ENCODE assay signal across 12 cellular contexts in the genomic region with DNA sequence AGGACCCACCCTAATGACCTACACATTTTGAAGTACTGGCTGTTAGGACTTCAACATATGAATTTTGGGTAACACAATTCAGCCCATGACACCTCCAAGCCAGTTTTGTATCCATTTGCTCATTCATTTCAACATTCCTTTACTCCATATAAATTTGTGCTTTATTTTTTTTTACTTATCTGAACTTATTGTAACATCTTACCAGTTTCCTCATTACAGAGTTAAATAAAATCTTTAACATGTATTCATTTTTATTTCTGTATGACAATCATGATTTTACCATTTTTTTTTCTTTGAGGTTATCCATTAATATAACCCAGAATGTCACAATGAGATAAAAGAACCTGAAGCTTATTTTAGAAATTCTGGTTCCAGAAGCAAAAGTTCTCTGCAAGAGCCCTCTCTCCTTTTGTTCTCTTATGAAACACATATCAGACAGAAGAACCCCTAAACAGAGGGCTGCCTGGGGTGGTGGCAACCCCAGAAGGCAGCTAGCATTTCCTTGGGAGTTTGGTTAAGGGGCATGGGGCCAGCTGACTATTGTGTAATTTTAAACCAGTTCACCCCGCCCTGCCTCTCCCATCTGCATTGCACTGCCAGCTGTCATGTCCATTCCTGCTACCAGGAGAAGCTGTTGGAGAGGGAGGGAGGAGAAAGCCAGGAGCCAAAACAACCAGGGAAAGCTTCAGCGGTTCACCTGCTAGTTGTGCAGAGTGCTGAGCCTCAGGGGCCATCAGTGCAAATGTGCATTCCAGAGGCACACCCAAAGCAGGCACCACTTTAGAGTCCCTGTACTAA. TPM values are rescaled to one million over a fixed set of nuclear protein-coding genes. Genes with fewer than 3 reads are reported as not detected.
DNase-seq lines count a peak whose midpoint lies in the region; ATAC-seq, FAIRE-seq and TF ChIP-seq lines count a peak whose summit lies in the region.
"Had no signal": no experiment of that assay in that cellular context is flagged by ENCODE, and none has a peak within 500 bp of the region (broad histone marks: within the 10 kb centered on the region; RNA-seq: fewer than 3 reads in every experiment).

No MANE protein-coding gene starts in this region.

- no peak overlapping the region for H3K4me3 ChIP-seq in trophoblast cell (ENCODE audit: low read depth, low read length)
- H3K4me3 ChIP-seq: esophagus muscularis mucosa, tibial artery had no signal

- no peak overlapping the region for H4K8ac ChIP-seq in H9 (replicated peaks; ENCODE audit: insufficient read length, low read depth, low read length)
- H4K8ac ChIP-seq in trophoblast cell (ENCODE audit: low read depth, low read length), result no peak overlapping the region

- CTCF ChIA-PET in GM10248 (lab: Yijun Ruan, JAX), result no interaction called here

- H3K36me3 Mint-ChIP-seq in H9 (ENCODE audit: insufficient read depth in 1 of 3, low read depth in 3 of 3), result peaks cover 0 to 6% (median 0%) of the 10 kb centered on the region in 3 experiments; a peak in 2 of 7 replicates
- H3K36me3 Mint-ChIP-seq in naive thymus-derived CD8-positive, alpha-beta T cell, result no peaks in the 10 kb centered on the region

- DNase-seq in H9 (peak; percentile 31), NCI-H226 (peak; percentile 60), trophoblast cell (peak; percentile 88 to 90), GM12892 (ENCODE audit: insufficient read length) (no peak), GM10248 (ENCODE audit: extremely low spot score) (no peak)
- no peak for DNase-seq in naive thymus-derived CD8-positive, alpha-beta T cell
- DNase-seq: activated T-cell treated with anti-CD3 and anti-CD28 coated beads, Interleukin-2, amount 50 U/mL, for 72 hours had no signal

- H3K9ac ChIP-seq in H9 (ENCODE audit: extremely low read depth, insufficient read length, low read length) (no peak overlapping the region), trophoblast cell (ENCODE audit: low read length) (no peak overlapping the region)

- H3K4me2 ChIP-seq in H9 (ENCODE audit: insufficient read depth, insufficient read length, low read length), result no peak overlapping the region
- no peak overlapping the region for H3K4me2 ChIP-seq in trophoblast cell (ENCODE audit: low read length)

- H2BK15ac ChIP-seq in H9 (ENCODE audit: low read depth, low read length), result no peak overlapping the region

- H3K4ac ChIP-seq in H9 (ENCODE audit: low read depth, low read length), result no peak overlapping the region
- no peak overlapping the region for H3K4ac ChIP-seq in trophoblast cell (ENCODE audit: low read depth, low read length)

- no peak for FAIRE-seq in GM12892 (lab: Jason Lieb, UNC)

- peaks cover 28 to 35% of the 10 kb centered on the region in 2 experiments for H3K4me1 Mint-ChIP-seq in H9
- H3K4me1 Mint-ChIP-seq in naive thymus-derived CD8-positive, alpha-beta T cell, result peaks cover 0 to 3% (median 0%) of the 10 kb centered on the region in 4 donors

- no peaks in the 10 kb centered on the region for H3K23me2 ChIP-seq in H9 (ENCODE audit: insufficient read length, low read depth, low read length, poor library complexity, severe bottlenecking)

- H4K5ac ChIP-seq in H9 (ENCODE audit: insufficient read length, low read depth, low read length), result no peak overlapping the region

- H3K4me1 ChIP-seq in H9 (ENCODE audit: insufficient read depth, low read length) (no peaks in the 10 kb centered on the region), trophoblast cell (ENCODE audit: control insufficient read depth in 1 of 2, insufficient read depth in 2 of 2, low read length in 2 of 2) (peaks cover 7 to 9% of the 10 kb centered on the region in 2 experiments)
- H3K4me1 ChIP-seq: tibial artery had no signal

- H3K56ac ChIP-seq in H9 (ENCODE audit: insufficient read length, low read depth, low read length), result no peak overlapping the region

- H4K20me1 ChIP-seq in H9 (ENCODE audit: control insufficient read depth, insufficient read depth, insufficient read length), result no peaks in the 10 kb centered on the region

- H3K27me3 ChIP-seq in H9 (ENCODE audit: insufficient read depth, low read length) (no peaks in the 10 kb centered on the region), trophoblast cell (ENCODE audit: insufficient read depth, low read length) (no peaks in the 10 kb centered on the region)
- H3K27me3 ChIP-seq: esophagus muscularis mucosa, tibial artery had no signal

- no peak overlapping the region for H2BK12ac ChIP-seq in H9 (ENCODE audit: insufficient read length, low read depth, low read length)
- no peak overlapping the region for H2BK12ac ChIP-seq in trophoblast cell (ENCODE audit: low read length)

- H2AFZ ChIP-seq in H9 (ENCODE audit: low read length) (no peak overlapping the region), trophoblast cell (ENCODE audit: insufficient read depth, low read length, poor library complexity) (no peak overlapping the region)

- H4K12ac ChIP-seq in trophoblast cell (ENCODE audit: low read depth, low read length), result no peak overlapping the region

- no peaks in the 10 kb centered on the region for H3K9me3 ChIP-seq in H9 (ENCODE audit: control insufficient read depth, low read depth, low read length)
- H3K9me3 ChIP-seq in trophoblast cell (ENCODE audit: insufficient read depth, low read depth, low read length), result no peaks in the 10 kb centered on the region
- H3K9me3 ChIP-seq: esophagus muscularis mucosa, tibial artery had no signal

- ATAC-seq in esophagus mucosa (peak; percentile 83), HG03354 (IDR thresholded peaks at IDR 0.05; ENCODE audit: poor library complexity, severe bottlenecking, unreplicated experiment) (no peak)
- no peak for ATAC-seq in naive thymus-derived CD8-positive, alpha-beta T cell
- ATAC-seq: activated T-cell treated with anti-CD3 and anti-CD28 coated beads, Interleukin-2, amount 50 U/mL, for 72 hours; Panc1 had no signal

- H3K4me3 Mint-ChIP-seq in H9, result no peak overlapping the region; a peak in 1 of 5 replicates
- no peak overlapping the region for H3K4me3 Mint-ChIP-seq in naive thymus-derived CD8-positive, alpha-beta T cell
- H3K4me3 Mint-ChIP-seq: activated T-cell treated with anti-CD3 and anti-CD28 coated beads, Interleukin-2, amount 50 U/mL, for 72 hours had no signal

- H2BK120ac ChIP-seq in H9 (ENCODE audit: low read depth, low read length, poor library complexity, severe bottlenecking) (no peak overlapping the region), trophoblast cell (ENCODE audit: insufficient read depth, low read length, poor library complexity) (no peak overlapping the region)

- WGBS in H9 (ENCODE audit: extremely low coverage, insufficient read length, low lambda C conversion rate), result no CpG with 5 or more reads among the region's 2 CpGs
- WGBS in trophoblast cell (ENCODE audit: extremely low coverage, insufficient coverage, insufficient read length), result no CpG with 5 or more reads among the region's 2 CpGs

- H3T11ph ChIP-seq in H9 (ENCODE audit: low read length), result no peak overlapping the region

- no peaks in the 10 kb centered on the region for H3K36me3 ChIP-seq in trophoblast cell (ENCODE audit: control insufficient read depth in 1 of 2, insufficient read depth in 2 of 2, low read length in 2 of 2)
- H3K36me3 ChIP-seq: esophagus muscularis mucosa, tibial artery had no signal

- H3K27ac ChIP-seq in H9 (ENCODE audit: insufficient read length, low read depth, low read length) (no peak overlapping the region), trophoblast cell (ENCODE audit: low read depth, low read length) (no peak overlapping the region)
- H3K27ac ChIP-seq: esophagus muscularis mucosa, tibial artery had no signal

- H3K27me3 Mint-ChIP-seq in H9 (ENCODE audit: low read depth), result no peaks in the 10 kb centered on the region; the same call in 1 of the 2 replicates
- H3K27me3 Mint-ChIP-seq in naive thymus-derived CD8-positive, alpha-beta T cell, result no peaks in the 10 kb centered on the region

- H3K9me3 Mint-ChIP-seq in H9, result peaks cover 0 to 3% of the 10 kb centered on the region in 2 experiments; a peak in 1 of 5 replicates
- H3K9me3 Mint-ChIP-seq in naive thymus-derived CD8-positive, alpha-beta T cell, result no peaks in the 10 kb centered on the region
- H3K9me3 Mint-ChIP-seq: activated T-cell treated with anti-CD3 and anti-CD28 coated beads, Interleukin-2, amount 50 U/mL, for 72 hours had no signal

- POLR2A ChIA-PET in naive thymus-derived CD8-positive, alpha-beta T cell (lab: Charles Lee), result no interaction called here
- POLR2A ChIA-PET in GM10248 (lab: Yijun Ruan, JAX), result no interaction called here

- H3K18ac ChIP-seq in H9 (ENCODE audit: insufficient read length, low read depth, low read length) (no peak overlapping the region), trophoblast cell (ENCODE audit: low read length) (no peak overlapping the region)

- H2AK5ac ChIP-seq in H9 (ENCODE audit: insufficient read length, low read length) (no peak overlapping the region), trophoblast cell (ENCODE audit: low read length) (no peak overlapping the region)

- H3K79me2 ChIP-seq in H9 (ENCODE audit: insufficient read depth, low read length) (no peaks in the 10 kb centered on the region), trophoblast cell (ENCODE audit: control insufficient read depth, insufficient read depth, low read length, poor library complexity) (no peaks in the 10 kb centered on the region)

- no peak overlapping the region for H3K27ac Mint-ChIP-seq in H9
- H3K27ac Mint-ChIP-seq in naive thymus-derived CD8-positive, alpha-beta T cell, result peak overlapping the region in 1 of 10 donors; percentile 55
- H3K27ac Mint-ChIP-seq: activated T-cell treated with anti-CD3 and anti-CD28 coated beads, Interleukin-2, amount 50 U/mL, for 72 hours had no signal

- no peak overlapping the region for H3K14ac ChIP-seq in H9 (ENCODE audit: insufficient read depth, low read length)
- H3K14ac ChIP-seq in trophoblast cell (ENCODE audit: low read length), result no peak overlapping the region

- H2BK5ac ChIP-seq in H9 (ENCODE audit: insufficient read length, low read length), result no peak overlapping the region
- H2BK5ac ChIP-seq in trophoblast cell (ENCODE audit: low read depth, low read length, poor library complexity), result no peak overlapping the region

- no peak overlapping the region for H2BK20ac ChIP-seq in H9 (ENCODE audit: low read depth, low read length, poor library complexity, severe bottlenecking)

- no peak overlapping the region for H3K23ac ChIP-seq in H9 (ENCODE audit: insufficient read length, low read depth, low read length)
- H3K23ac ChIP-seq in trophoblast cell (ENCODE audit: low read length), result no peak overlapping the region

- H3K79me1 ChIP-seq in H9 (ENCODE audit: insufficient read depth, low read depth, low read length, poor library complexity, severe bottlenecking) (no peaks in the 10 kb centered on the region), trophoblast cell (ENCODE audit: low read length) (peaks cover 11% of the 10 kb centered on the region)

- TF ChIP-seq CTCF in H9 (conservative IDR thresholded peaks at IDR 0.05) (no peak), GM10248 (IDR thresholded peaks at IDR 0.05; ENCODE audit: control extremely low read depth, extremely low read depth, low read depth, missing control alignments) (no peak)

- no peak for TF ChIP-seq POLR2A in GM12892 (IDR thresholded peaks at IDR 0.05; ENCODE audit: low read depth, low read length)

- H4K91ac ChIP-seq in H9 (ENCODE audit: insufficient read length, low read depth, low read length) (no peak overlapping the region), trophoblast cell (ENCODE audit: low read depth, low read length) (no peak overlapping the region)

RNA-seq across cellular contexts. Expression of a gene that starts 47.8 kb away (rescaled TPM):
- total RNA-seq in H9 (2021) (223 and 250 TPM in 2 replicates), esophagus mucosa (159 TPM)
- 236 and 245 TPM in 2 replicates for polyA plus RNA-seq in trophoblast cell (2013)
- 10 to 100 TPM; 25.6 to 31.3 TPM for total RNA-seq in naive thymus-derived CD8-positive, alpha-beta T cell
- polyA plus RNA-seq in naive thymus-derived CD8-positive, alpha-beta T cell, result 100 to 1,000 TPM in 1 of 3 donors, 10 to 100 TPM in 2; 69.1 to 104 (median 76.9) TPM
- 95.6 TPM for polyA plus RNA-seq in GM12892 (2012; ENCODE audit: missing spikeins)

Comparison
In these comparisons a context has a peak if more than half of its experiments do, and no peak if none do; other contexts are left out.
1. DNase-seq: peak in H9 (single experiment), NCI-H226 (single experiment) and trophoblast cell (2 of 2); none in naive thymus-derived CD8-positive, alpha-beta T cell (0 of 10), GM12892 (single experiment) and GM10248 (single experiment).